14 cellular contexts compared by ENCODE assay signal in genomic region chr5:73284985-73285384, GRCh38.
DNase-seq lines count a peak whose midpoint lies in the region; ATAC-seq and TF ChIP-seq lines count a peak whose summit lies in the region.
"Had no signal": no experiment of that assay in that cellular context is flagged by ENCODE, and none has a peak within 500 bp of the region (broad histone marks: within the 10 kb centered on the region; RNA-seq: fewer than 3 reads in every experiment).

No MANE protein-coding gene starts in this region.

- CTCF ChIA-PET in HEK293 (lab: Yijun Ruan, JAX), result interaction anchor here (1.0 to 1.6 kb wide), 4 partner anchors 10 to 166 kb away, joined by 3 to 13 read pairs (median 5); no protein-coding TSS in a partner anchor

- TF ChIP-seq CTCF in C4-2B (conservative IDR thresholded peaks at IDR 0.05), result no peak
- no peak for TF ChIP-seq CTCF in HEK293 (tag by site-specific recombination; IDR thresholded peaks at IDR 0.05)
- TF ChIP-seq CTCF in VCaP (conservative IDR thresholded peaks at IDR 0.05), result no peak

- H3K4me3 ChIP-seq in HEK293 (ENCODE audit: low read depth, low read length), result no peak overlapping the region
- H3K4me3 ChIP-seq: BLaER1 treated with 17β-estradiol and CSF1 and Interleukin-3, amounts not matched to agents 10 nM and 100 nM had no signal

- H3K4me1 ChIP-seq in HEK293 (ENCODE audit: control insufficient read depth, insufficient read depth, low read length), result peaks cover 27% of the 10 kb centered on the region
- H3K4me1 ChIP-seq: BLaER1 treated with 17β-estradiol and CSF1 and Interleukin-3, amounts not matched to agents 10 nM and 100 nM had no signal

- no peaks in the 10 kb centered on the region for H3K36me3 ChIP-seq in HEK293 (ENCODE audit: control insufficient read depth in 2 of 2, insufficient read depth in 1 of 2, low read length in 2 of 2)
- H3K36me3 ChIP-seq: BLaER1 treated with 17β-estradiol and CSF1 and Interleukin-3, amounts not matched to agents 10 nM and 100 nM had no signal

- POLR2A ChIA-PET in HEK293 (lab: Yijun Ruan, JAX), result interaction anchor here (1.3 kb wide), 1 partner anchor 164 kb away, joined by 3 read pairs; the partner anchor contains the start of gene FOXD1

- no peak for ATAC-seq in HG03432 (IDR thresholded peaks at IDR 0.05; ENCODE audit: unreplicated experiment)
- no peak for ATAC-seq in HG03378 (IDR thresholded peaks at IDR 0.05; ENCODE audit: unreplicated experiment)
- ATAC-seq: HCT116 had no signal

- H3K27ac ChIP-seq in C4-2B (peak overlapping the region; percentile 10; the same call in 1 of the 2 replicates), HEK293 (ENCODE audit: extremely low read depth, low read depth, low read length) (no peak overlapping the region), VCaP (peak overlapping the region; percentile 89; the same call in 1 of the 2 replicates)
- H3K27ac ChIP-seq: BLaER1 treated with 17β-estradiol and CSF1 and Interleukin-3, amounts not matched to agents 10 nM and 100 nM had no signal

- peak; percentile 38 for DNase-seq in NCI-H2227 (lab: John Stamatoyannopoulos, UW; ENCODE audit: unreplicated experiment)
- DNase-seq in NCI-H2227 treated with DMSO at 0.1 percent for 48 hours (lab: John Stamatoyannopoulos, UW), result no peak
- DNase-seq in midbrain (lab: John Stamatoyannopoulos, UW), result no peak
- DNase-seq: ACHN; CD4-positive, alpha-beta memory T cell; DND-41; GF-D8 had no signal

- no peaks in the 10 kb centered on the region for H3K9me3 ChIP-seq in HEK293 (ENCODE audit: control insufficient read depth, insufficient read depth, low read depth, low read length)

TF ChIP-seq in HEK293, 187 proteins besides CTCF, POLR2A, EP300 and RAD21:
- TF ChIP-seq ZNF518A (tag by site-specific recombination; conservative IDR thresholded peaks at IDR 0.05; ENCODE audit: low read depth), result no peak
- TF ChIP-seq PRDM10 (tag by site-specific recombination; IDR thresholded peaks at IDR 0.05), result 0 out of 2 replicates have a peak, but pooled peaks have one; percentile 42
- 0 out of 2 replicates have a peak, but pooled peaks have one; percentile 12 for TF ChIP-seq ZBTB8A (tag by site-specific recombination; IDR thresholded peaks at IDR 0.05)
- TF ChIP-seq ZNF449 (tag by site-specific recombination; IDR thresholded peaks at IDR 0.05), result peak; percentile 72; the same call in 1 of the 2 replicates
TF ChIP-seq in HEK293: peak in this region for 3.
